17 cellular contexts compared by ENCODE assay signal in the genomic region with DNA sequence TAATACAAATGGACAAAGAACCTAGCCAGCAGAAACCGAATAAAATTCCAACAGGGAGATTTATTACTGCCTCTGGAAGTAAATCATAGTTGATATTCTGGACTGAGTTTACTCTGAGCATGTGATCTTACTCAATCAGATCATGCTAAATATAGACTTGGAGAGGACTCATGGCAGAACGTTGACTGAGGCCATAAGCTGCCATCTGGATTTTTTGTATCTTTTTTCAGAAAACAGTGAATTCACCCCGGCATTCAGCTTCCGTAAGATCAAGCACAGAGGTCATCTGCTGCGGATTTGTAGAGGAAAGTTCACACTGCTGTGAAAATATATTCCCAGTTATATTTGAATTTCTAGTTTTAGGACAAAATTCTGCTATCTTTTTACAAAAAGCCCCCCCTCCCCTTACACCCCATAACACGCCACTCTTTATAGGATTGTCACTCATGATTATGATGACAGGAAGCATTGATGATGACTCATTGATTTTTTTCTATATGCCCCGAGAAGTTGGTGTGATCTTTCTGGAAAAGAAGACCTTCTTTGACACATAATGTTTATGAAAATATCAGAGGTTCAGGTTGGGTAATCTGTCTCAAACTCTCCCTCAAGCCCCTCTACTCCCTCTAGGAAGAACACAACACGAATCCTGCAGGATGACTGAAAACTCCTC.
DNase-seq lines count a peak whose midpoint lies in the region; ATAC-seq, FAIRE-seq and TF ChIP-seq lines count a peak whose summit lies in the region.
"Had no signal": no experiment of that assay in that cellular context is flagged by ENCODE, and none has a peak within 500 bp of the region (broad histone marks: within the 10 kb centered on the region; RNA-seq: fewer than 3 reads in every experiment).

No MANE protein-coding gene starts in this region.

- TF ChIP-seq RAD21 in HepG2 (CRISPR knock-in tag; IDR thresholded peaks at IDR 0.05) = no peak

- no peaks in the 10 kb centered on the region for H3K36me3 Mint-ChIP-seq in nephron (ENCODE audit: low read depth)
- no peaks in the 10 kb centered on the region for H3K36me3 Mint-ChIP-seq in endodermal cell (ENCODE audit: low read depth)
- no peaks in the 10 kb centered on the region for H3K36me3 Mint-ChIP-seq in T-cell

- H3K4me1 ChIP-seq in HepG2 (ENCODE audit: insufficient read depth, low read length) (no peaks in the 10 kb centered on the region), right lobe of liver (no peaks in the 10 kb centered on the region), endodermal cell (ENCODE audit: control insufficient read depth, insufficient read depth, low read length) (no peaks in the 10 kb centered on the region)
- H3K4me1 ChIP-seq: parathyroid adenoma had no signal

- H3K9ac ChIP-seq in HepG2 (ENCODE audit: insufficient read depth, low read depth, low read length) (no peak overlapping the region), endodermal cell (ENCODE audit: extremely low read depth, low read length, poor library complexity, severe bottlenecking) (no peak overlapping the region)
- H3K9ac ChIP-seq: parathyroid adenoma had no signal

- no peak overlapping the region for H3K4me3 ChIP-seq in HepG2 (replicated peaks in 1 of 3; ENCODE audit: insufficient read depth in 1 of 3, low read depth in 2 of 3, low read length in 3 of 3)
- no peak overlapping the region for H3K4me3 ChIP-seq in right lobe of liver
- no peak overlapping the region for H3K4me3 ChIP-seq in fibroblast of mammary gland (ENCODE audit: control insufficient read depth, low read depth, low read length)
- no peak overlapping the region for H3K4me3 ChIP-seq in endodermal cell (ENCODE audit: low read length)
- H3K4me3 ChIP-seq: suprapubic skin had no signal

- 3% methylated on average over 8 of the region's 8 CpGs for WGBS in HepG2 (ENCODE audit: low lambda C conversion rate)
- 27% methylated on average over 8 of the region's 8 CpGs for WGBS in right lobe of liver (ENCODE audit: insufficient coverage, low coverage, low lambda C conversion rate, missing lambda C conversion rate)
- 86 to 94% methylated on average over 4 to 8 of the region's 8 CpGs for WGBS in endodermal cell (ENCODE audit: insufficient coverage in 1 of 2, insufficient read length in 1 of 2), 2 experiments

- H3K79me2 ChIP-seq in HepG2 (ENCODE audit: insufficient read depth, low read length) = no peaks in the 10 kb centered on the region
- H3K79me2 ChIP-seq: parathyroid adenoma had no signal

- H3K9me3 ChIP-seq in HepG2 (ENCODE audit: low read length) = no peaks in the 10 kb centered on the region
- H3K9me3 ChIP-seq in right lobe of liver = no peaks in the 10 kb centered on the region
- no peaks in the 10 kb centered on the region for H3K9me3 ChIP-seq in endodermal cell (ENCODE audit: control insufficient read depth, low read length)
- H3K9me3 ChIP-seq: BE2C, suprapubic skin had no signal

- in situ Hi-C loops in HepG2 (cut with HindIII; ENCODE audit: extremely low pct_ligation_motif_present, low pct_unique_long_range_greater_than_20kb) = no loop called here

- H3K27me3 ChIP-seq in HepG2 (ENCODE audit: control insufficient read depth in 1 of 2, insufficient read depth in 2 of 2, low read length in 2 of 2) (0 out of 5 replicates have a peak, but pooled peaks cover 0 to 4% of the 10 kb centered on the region in 2 experiments), right lobe of liver (no peaks in the 10 kb centered on the region), endodermal cell (ENCODE audit: control insufficient read depth, insufficient read depth, low read length, poor library complexity, severe bottlenecking) (no peaks in the 10 kb centered on the region)
- H3K27me3 ChIP-seq: BE2C, brain microvascular endothelial cell, suprapubic skin had no signal

- no peaks in the 10 kb centered on the region for H4K20me1 ChIP-seq in HepG2 (ENCODE audit: insufficient read depth, low read length)

- no peak for FAIRE-seq in HepG2 (lab: Jason Lieb, UNC)
- FAIRE-seq: GM18507 had no signal

- no peak overlapping the region for H3K27ac ChIP-seq in HepG2 (ENCODE audit: extremely low read length, insufficient read depth, low read length)
- no peak overlapping the region for H3K27ac ChIP-seq in right lobe of liver
- no peak overlapping the region for H3K27ac ChIP-seq in endodermal cell (ENCODE audit: low read depth, low read length)
- H3K27ac ChIP-seq: brain microvascular endothelial cell, suprapubic skin had no signal

- TF ChIP-seq POLR2A in HepG2 (IDR thresholded peaks at IDR 0.05; ENCODE audit: insufficient read depth in 1 of 2, low read depth in 2 of 2, low read length in 2 of 2) (no peak), right lobe of liver (IDR thresholded peaks at IDR 0.05) (no peak)

- TF ChIP-seq CTCF in HepG2 (CRISPR knock-in tag; IDR thresholded peaks at IDR 0.05) (no peak), right lobe of liver (IDR thresholded peaks at IDR 0.05) (no peak), fibroblast of mammary gland (conservative IDR thresholded peaks at IDR 0.05; ENCODE audit: control insufficient read depth, insufficient read depth, low read depth, low read length) (no peak), nephron (IDR thresholded peaks at IDR 0.05; ENCODE audit: unreplicated experiment in 3 of 3) (no peak), endodermal cell (conservative IDR thresholded peaks at IDR 0.05) (no peak)

- intact Hi-C loops in HepG2 (cut with micrococcal nuclease; ENCODE audit: unreplicated experiment) (no loop called here), right lobe of liver (cut with DNase I) (no loop called here)

- TF ChIP-seq EP300 in HepG2 (IDR thresholded peaks at IDR 0.05; ENCODE audit: low read depth in 2 of 2, low read length in 2 of 2) (no peak), HepG2 (CRISPR knock-in tag; IDR thresholded peaks at IDR 0.05; ENCODE audit: borderline replicate concordance) (no peak)

- H3K4me1 Mint-ChIP-seq in nephron = peaks cover 10% of the 10 kb centered on the region
- no peaks in the 10 kb centered on the region for H3K4me1 Mint-ChIP-seq in endodermal cell
- H3K4me1 Mint-ChIP-seq in T-cell = no peaks in the 10 kb centered on the region

- DNase-seq in HepG2 (ENCODE audit: low spot score) = no peak
- DNase-seq in right lobe of liver = no peak
- DNase-seq in fibroblast of mammary gland (ENCODE audit: low read depth) = peak; percentile 76
- DNase-seq in endodermal cell = no peak
- DNase-seq in NCI-H69 (lab: John Stamatoyannopoulos, UW) = no peak
- DNase-seq in T-cell = no peak
- DNase-seq: BE2C, brain microvascular endothelial cell, NCI-H2227 treated with DMSO at 0.1 percent for 48 hours, SHP77 treated with DMSO at 0.1 percent for 48 hours had no signal

- no TSS peak for BruUV-seq in HepG2 (replicated peaks; lab: Mats Ljungman, UMichigan)

- no peak overlapping the region for H2AFZ ChIP-seq in HepG2 (ENCODE audit: low read length)
- H2AFZ ChIP-seq: parathyroid adenoma had no signal

- CTCF ChIA-PET in HepG2 (lab: Yijun Ruan, JAX; ENCODE audit: low intra/inter-chr PET ratio, low total read pairs) (no interaction called here), T-cell (lab: Charles Lee) (no interaction called here)

- H3K27me3 Mint-ChIP-seq in nephron (ENCODE audit: low read depth) (no peaks in the 10 kb centered on the region), endodermal cell (ENCODE audit: insufficient read depth) (peaks cover 5% of the 10 kb centered on the region), T-cell (peaks cover 4 to 9% of the 10 kb centered on the region in 2 donors)

- peaks cover 15% of the 10 kb centered on the region for H3K9me3 Mint-ChIP-seq in nephron
- no peaks in the 10 kb centered on the region for H3K9me3 Mint-ChIP-seq in endodermal cell
- no peaks in the 10 kb centered on the region for H3K9me3 Mint-ChIP-seq in T-cell

- POLR2A ChIA-PET in HepG2 (lab: Yijun Ruan, JAX) = no interaction called here
- POLR2A ChIA-PET in T-cell (lab: Charles Lee) = interaction anchor here in 1 of 2 donors (0.6 kb wide), 1 partner anchor 1120 kb away, joined by 3 read pairs; no protein-coding TSS in a partner anchor

- H3K27ac Mint-ChIP-seq in nephron (peak overlapping the region; percentile 48 to 87 (median 70)), endodermal cell (no peak overlapping the region), T-cell (no peak overlapping the region)

- no peak overlapping the region for H3K4me2 ChIP-seq in HepG2 (ENCODE audit: low read depth, low read length)

- H3K36me3 ChIP-seq in HepG2 (replicated peaks in 1 of 2; ENCODE audit: control insufficient read depth in 1 of 2, insufficient read depth in 2 of 2, low read length in 2 of 2) (no peaks in the 10 kb centered on the region), right lobe of liver (no peaks in the 10 kb centered on the region), endodermal cell (ENCODE audit: control insufficient read depth, insufficient read depth, low read length) (no peaks in the 10 kb centered on the region)
- H3K36me3 ChIP-seq: BE2C, brain microvascular endothelial cell, suprapubic skin had no signal

- ATAC-seq in HepG2 = no peak
- no peak for ATAC-seq in right lobe of liver
- no peak for ATAC-seq in HG02678 (IDR thresholded peaks at IDR 0.05; ENCODE audit: unreplicated experiment)
- ATAC-seq in T-cell (replicated peaks in 1 of 4) = no peak
- ATAC-seq: esophagus mucosa, left lobe of liver had no signal

- no peak overlapping the region for H3K4me3 Mint-ChIP-seq in nephron
- no peak overlapping the region for H3K4me3 Mint-ChIP-seq in endodermal cell
- no peak overlapping the region for H3K4me3 Mint-ChIP-seq in T-cell

TF ChIP-seq in HepG2, 621 proteins besides CTCF, POLR2A, EP300 and RAD21:
- TF ChIP-seq CREB1 (IDR thresholded peaks at IDR 0.05) (peak; percentile 15; the same call in 1 of the 2 replicates), CREB1 (CRISPR knock-in tag; IDR thresholded peaks at IDR 0.05) (no peak), MIER2 (CRISPR knock-in tag; IDR thresholded peaks at IDR 0.05) (no peak), HDAC6 (IDR thresholded peaks at IDR 0.05; ENCODE audit: low read depth, low read length) (no peak)
- TF ChIP-seq, protein P1, sequence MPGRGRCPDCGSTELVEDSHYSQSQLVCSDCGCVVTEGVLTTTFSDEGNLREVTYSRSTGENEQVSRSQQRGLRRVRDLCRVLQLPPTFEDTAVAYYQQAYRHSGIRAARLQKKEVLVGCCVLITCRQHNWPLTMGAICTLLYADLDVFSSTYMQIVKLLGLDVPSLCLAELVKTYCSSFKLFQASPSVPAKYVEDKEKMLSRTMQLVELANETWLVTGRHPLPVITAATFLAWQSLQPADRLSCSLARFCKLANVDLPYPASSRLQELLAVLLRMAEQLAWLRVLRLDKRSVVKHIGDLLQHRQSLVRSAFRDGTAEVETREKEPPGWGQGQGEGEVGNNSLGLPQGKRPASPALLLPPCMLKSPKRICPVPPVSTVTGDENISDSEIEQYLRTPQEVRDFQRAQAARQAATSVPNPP (CRISPR knock-in tag; IDR thresholded peaks at IDR 0.05) = no peak

Comparison
In these comparisons a context has a peak if more than half of its experiments do, and no peak if none do; other contexts are left out.
1. H3K27ac Mint-ChIP-seq: peak in nephron (3 of 3); none in endodermal cell (single experiment) and T-cell (0 of 2).